In the genomic region with DNA sequence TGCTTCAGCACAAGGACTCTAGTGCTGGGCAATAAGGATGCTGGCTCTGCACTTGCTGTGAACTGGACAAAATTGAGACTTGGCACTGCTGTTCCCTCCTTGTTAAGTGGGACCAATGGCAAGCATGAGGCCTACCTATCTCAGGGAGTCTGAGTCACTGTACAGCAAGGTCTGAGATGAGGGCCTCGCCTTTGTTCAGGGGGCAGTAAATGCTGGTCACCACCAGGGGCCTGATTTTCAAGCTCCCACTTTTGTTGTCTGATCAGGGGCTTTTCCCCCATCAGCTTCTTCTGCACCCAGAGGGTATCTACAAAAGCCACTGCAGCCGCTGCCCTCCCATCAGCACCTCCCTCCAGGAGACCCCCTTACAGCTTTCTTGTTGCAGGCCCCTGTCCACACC, we compare ENCODE assay signal across 22 cellular contexts. TPM values are rescaled to one million over a fixed set of nuclear protein-coding genes. Genes with fewer than 3 reads are reported as not detected.
DNase-seq lines count a peak whose midpoint lies in the region; ATAC-seq and TF ChIP-seq lines count a peak whose summit lies in the region.
"Had no signal": no experiment of that assay in that cellular context is flagged by ENCODE, and none has a peak within 500 bp of the region (broad histone marks: within the 10 kb centered on the region; RNA-seq: fewer than 3 reads in every experiment).

No MANE protein-coding gene starts in this region.

- CTCF ChIA-PET in WTC11 (lab: Charles Lee), result interaction anchor here (0.6 to 2.2 kb wide), 12 partner anchors 8 to 610 kb away, joined by 3 to 10 read pairs (median 4); partner anchors contain the start of genes DHCR7 and NADSYN1

- no peak overlapping the region for H3K56ac ChIP-seq in mesendoderm (ENCODE audit: low read length)

- no peaks in the 10 kb centered on the region for H3K4me1 ChIP-seq in mesendoderm (ENCODE audit: control insufficient read depth, low read depth, low read length)
- no peaks in the 10 kb centered on the region for H3K4me1 ChIP-seq in mucosa of descending colon (ENCODE audit: low read depth)
- H3K4me1 ChIP-seq: ascending aorta, gastroesophageal sphincter, parathyroid adenoma, Peyer's patch had no signal

- no peak overlapping the region for H2BK15ac ChIP-seq in mesendoderm (replicated peaks; ENCODE audit: low read depth)

- no peak overlapping the region for H3K9ac ChIP-seq in mesendoderm (ENCODE audit: low read length)
- H3K9ac ChIP-seq: parathyroid adenoma had no signal

- H3K27me3 ChIP-seq in mesendoderm (ENCODE audit: insufficient read depth, low read length, poor library complexity), result no peaks in the 10 kb centered on the region
- H3K27me3 ChIP-seq: ascending aorta, Peyer's patch, thyroid gland had no signal

- H3K27ac Mint-ChIP-seq in WTC11, result no peak overlapping the region
- H3K27ac Mint-ChIP-seq: activated CD4-positive, alpha-beta memory T cell treated with anti-CD3 and anti-CD28 coated beads for 36 hours; activated naive CD4-positive, alpha-beta T cell treated with anti-CD3 and anti-CD28 coated beads for 36 hours; natural killer cell had no signal

- H3K4me3 Mint-ChIP-seq in WTC11, result no peak overlapping the region
- H3K4me3 Mint-ChIP-seq: activated CD4-positive, alpha-beta memory T cell treated with anti-CD3 and anti-CD28 coated beads for 36 hours; activated naive CD4-positive, alpha-beta T cell treated with anti-CD3 and anti-CD28 coated beads for 36 hours; CD8-positive, alpha-beta memory T cell; natural killer cell had no signal

- no peaks in the 10 kb centered on the region for H3K36me3 ChIP-seq in mesendoderm (ENCODE audit: control insufficient read depth, insufficient read depth, low read length)
- H3K36me3 ChIP-seq in mucosa of descending colon (ENCODE audit: low read depth), result no peaks in the 10 kb centered on the region
- H3K36me3 ChIP-seq: ascending aorta, gastroesophageal sphincter, Peyer's patch, thyroid gland had no signal

- no peaks in the 10 kb centered on the region for H3K36me3 Mint-ChIP-seq in WTC11
- H3K36me3 Mint-ChIP-seq: activated CD4-positive, alpha-beta memory T cell treated with anti-CD3 and anti-CD28 coated beads for 36 hours; CD8-positive, alpha-beta memory T cell; natural killer cell had no signal

- no peak overlapping the region for H3K23ac ChIP-seq in mesendoderm (ENCODE audit: low read length)

- intact Hi-C loops in mucosa of descending colon (cut with DNase I, micrococcal nuclease), result no loop called here

- no peak overlapping the region for H3K4ac ChIP-seq in mesendoderm (ENCODE audit: low read depth, low read length)

- H4K8ac ChIP-seq in mesendoderm (ENCODE audit: low read depth, low read length), result no peak overlapping the region

- no peaks in the 10 kb centered on the region for H3K79me2 ChIP-seq in mesendoderm (ENCODE audit: control insufficient read depth, insufficient read depth, low read length)
- H3K79me2 ChIP-seq: parathyroid adenoma had no signal

- no peaks in the 10 kb centered on the region for H3K79me1 ChIP-seq in mesendoderm (ENCODE audit: low read length)

- no peak overlapping the region for H3K27ac ChIP-seq in mesendoderm (ENCODE audit: low read depth, low read length)
- H3K27ac ChIP-seq: ascending aorta, gastroesophageal sphincter, parathyroid adenoma, Peyer's patch, thyroid gland had no signal

- ATAC-seq in WTC11, result peak; percentile 80
- no peak for ATAC-seq in mucosa of descending colon
- ATAC-seq: gastroesophageal sphincter, left colon, natural killer cell had no signal

- H3K9me3 Mint-ChIP-seq in WTC11, result peaks cover 12% of the 10 kb centered on the region
- H3K9me3 Mint-ChIP-seq: activated CD4-positive, alpha-beta memory T cell treated with anti-CD3 and anti-CD28 coated beads for 36 hours; activated naive CD4-positive, alpha-beta T cell treated with anti-CD3 and anti-CD28 coated beads for 36 hours; CD8-positive, alpha-beta memory T cell; natural killer cell had no signal

- H2BK120ac ChIP-seq in mesendoderm (ENCODE audit: low read depth, low read length), result no peak overlapping the region

- no peak overlapping the region for H3K4me3 ChIP-seq in mesendoderm (ENCODE audit: low read length)
- no peak overlapping the region for H3K4me3 ChIP-seq in mucosa of descending colon
- H3K4me3 ChIP-seq: ascending aorta, gastroesophageal sphincter, Peyer's patch, thyroid gland had no signal

- WGBS in mesendoderm (ENCODE audit: extremely low coverage, insufficient coverage, low lambda C conversion rate), result no CpG with 5 or more reads among the region's 2 CpGs

- TF ChIP-seq CTCF in GM12873 (IDR thresholded peaks at IDR 0.05; ENCODE audit: insufficient read depth, low read depth, low read length, missing control alignments) (peak; percentile 10), WTC11 (IDR thresholded peaks at IDR 0.05) (no peak), mucosa of descending colon (IDR thresholded peaks at IDR 0.05) (no peak)

- H3K4me1 Mint-ChIP-seq in WTC11, result 0 out of 2 replicates have a peak, but pooled peaks cover 3% of the 10 kb centered on the region
- H3K4me1 Mint-ChIP-seq: CD8-positive, alpha-beta memory T cell had no signal

- no peak overlapping the region for H3K18ac ChIP-seq in mesendoderm (ENCODE audit: low read length)

- no peaks in the 10 kb centered on the region for H3K27me3 Mint-ChIP-seq in WTC11 (ENCODE audit: low read depth)

- H3K4me2 ChIP-seq in mesendoderm (ENCODE audit: low read length), result no peak overlapping the region

- no peaks in the 10 kb centered on the region for H3K9me3 ChIP-seq in mucosa of descending colon
- H3K9me3 ChIP-seq: ascending aorta, Peyer's patch, thyroid gland had no signal

- no peak overlapping the region for H2AK5ac ChIP-seq in mesendoderm (ENCODE audit: low read length)

- peak; percentile 20 for DNase-seq in D341Med (ENCODE audit: low spot score)
- no peak for DNase-seq in WTC11 (ENCODE audit: low spot score)
- DNase-seq in mesendoderm, result peak; percentile 12
- no peak for DNase-seq in NCI-H2171 (lab: John Stamatoyannopoulos, UW)
- DNase-seq in mucosa of descending colon, result no peak
- no peak for DNase-seq in MV-4-11 (lab: John Stamatoyannopoulos, UW)
- DNase-seq: activated naive CD4-positive, alpha-beta T cell treated with anti-CD3 and anti-CD28 coated beads for 36 hours; CD8-positive, alpha-beta memory T cell; left colon; mesenchymal stem cell; natural killer cell; NCI-H1930; Peyer's patch; stimulated activated CD4-positive, alpha-beta T cell treated with anti-CD3 and anti-CD28 coated beads, Interleukin-1b, Interleukin-23, amount 100 ng/mL, for 48 hours; stimulated activated naive CD4-positive, alpha-beta T cell; T-helper 2 cell; thyroid gland had no signal

- no peak overlapping the region for H2BK5ac ChIP-seq in mesendoderm (ENCODE audit: low read length)

- H4K5ac ChIP-seq in mesendoderm (ENCODE audit: low read length), result no peak overlapping the region

- POLR2A ChIA-PET in WTC11 (lab: Charles Lee), result no interaction called here

TF ChIP-seq in WTC11, 78 proteins besides CTCF, POLR2A, EP300 and RAD21:
- TF ChIP-seq, protein P1, sequence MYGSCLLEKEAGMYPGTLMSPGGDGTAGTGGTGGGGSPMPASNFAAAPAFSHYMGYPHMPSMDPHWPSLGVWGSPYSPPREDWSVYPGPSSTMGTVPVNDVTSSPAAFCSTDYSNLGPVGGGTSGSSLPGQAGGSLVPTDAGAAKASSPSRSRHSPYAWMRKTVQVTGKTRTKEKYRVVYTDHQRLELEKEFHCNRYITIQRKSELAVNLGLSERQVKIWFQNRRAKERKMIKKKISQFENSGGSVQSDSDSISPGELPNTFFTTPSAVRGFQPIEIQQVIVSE (CRISPR knock-in tag; IDR thresholded peaks at IDR 0.05; ENCODE audit: borderline replicate concordance), result no peak
- TF ChIP-seq ZNF512 (CRISPR knock-in tag; IDR thresholded peaks at IDR 0.05; ENCODE audit: borderline replicate concordance), result no peak
TF ChIP-seq in WTC11: peak in this region for 0.

RNA-seq across cellular contexts. Expression of gene DHCR7, which starts 22.8 kb away (rescaled TPM):
- total RNA-seq in WTC11 (2021) (104 to 120 TPM (median 120 TPM) in 3 replicates), mucosa of descending colon (10 to 100 TPM; 26.5 to 68.6 (median 62.3) TPM)
- 207 TPM for polyA plus RNA-seq in mesendoderm (2013, experiment 1 of 2)
- 217 TPM for polyA plus RNA-seq in mesendoderm (2013, experiment 2 of 2)

RNA-seq across cellular contexts. Expression of gene NADSYN1, which starts 27.6 kb away (rescaled TPM):
- total RNA-seq in WTC11 (2021) (43.4 to 45.6 TPM (median 45.1 TPM) in 3 replicates), mucosa of descending colon (100 to 1,000 TPM; 112 to 210 (median 141) TPM)
- polyA plus RNA-seq in mesendoderm (2013, experiment 1 of 2), result 20.2 TPM
- polyA plus RNA-seq in mesendoderm (2013, experiment 2 of 2), result 21.5 TPM

Comparison
In these comparisons a context has a peak if more than half of its experiments do, and no peak if none do; other contexts are left out.
1. DNase-seq: peak in D341Med (single experiment) and mesendoderm (single experiment); none in WTC11 (single experiment), NCI-H2171 (single experiment), mucosa of descending colon (0 of 3) and MV-4-11 (single experiment).